Comparison of ENCODE assay signal across 8 cellular contexts in genomic region chr4:52641853-52642563, GRCh38. TPM values are rescaled to one million over a fixed set of nuclear protein-coding genes. Genes with fewer than 3 reads are reported as not detected.
A peak's percentile ranks its signal among the peaks of the same experiment; 100 is the strongest.
DNase-seq lines count a peak whose midpoint lies in the region; ATAC-seq and TF ChIP-seq lines count a peak whose summit lies in the region.

No MANE protein-coding gene starts in this region.

- intact Hi-C loops in activated T-helper 1 cell treated with anti-CD3 and anti-CD28 coated beads, Interleukin-12 subunit alpha, Interleukin-12 subunit beta, Interleukin-2, Interleukin-4 antibody, amounts not matched to agents 30 ng/mL and 10 ng/mL and 1 ng/mL, durations not matched to agents 14 hours and 24 hours and 36 hours (cut with micrococcal nuclease): loop anchor here (2.0 kb wide), 1 partner anchor 17 kb away; no protein-coding TSS in a partner anchor

- H3K9me3 Mint-ChIP-seq in nephron: no peaks in the 10 kb centered on the region
- no peaks in the 10 kb centered on the region for H3K9me3 Mint-ChIP-seq in activated T-helper 1 cell treated with anti-CD3 and anti-CD28 coated beads, Interleukin-12 subunit alpha, Interleukin-12 subunit beta, Interleukin-2, Interleukin-4 antibody, amounts not matched to agents 30 ng/mL and 10 ng/mL and 1 ng/mL, durations not matched to agents 14 hours and 24 hours and 36 hours

- peak overlapping the region; percentile 38 to 78 (median 54) for H3K27ac Mint-ChIP-seq in nephron
- H3K27ac Mint-ChIP-seq in activated T-helper 1 cell treated with anti-CD3 and anti-CD28 coated beads, Interleukin-12 subunit alpha, Interleukin-12 subunit beta, Interleukin-2, Interleukin-4 antibody, amounts not matched to agents 30 ng/mL and 10 ng/mL and 1 ng/mL, durations not matched to agents 14 hours and 24 hours and 36 hours: no peak overlapping the region

- no peak for TF ChIP-seq CTCF in nephron (IDR thresholded peaks at IDR 0.05; ENCODE audit: unreplicated experiment in 3 of 3)

- no peaks in the 10 kb centered on the region for H3K27me3 Mint-ChIP-seq in nephron (ENCODE audit: low read depth)
- H3K27me3 Mint-ChIP-seq in activated T-helper 1 cell treated with anti-CD3 and anti-CD28 coated beads, Interleukin-12 subunit alpha, Interleukin-12 subunit beta, Interleukin-2, Interleukin-4 antibody, amounts not matched to agents 30 ng/mL and 10 ng/mL and 1 ng/mL, durations not matched to agents 14 hours and 24 hours and 36 hours (ENCODE audit: insufficient read depth): peaks cover 6% of the 10 kb centered on the region

- H3K36me3 Mint-ChIP-seq in nephron (ENCODE audit: low read depth): peaks cover 18% of the 10 kb centered on the region
- no peaks in the 10 kb centered on the region for H3K36me3 Mint-ChIP-seq in activated T-helper 1 cell treated with anti-CD3 and anti-CD28 coated beads, Interleukin-12 subunit alpha, Interleukin-12 subunit beta, Interleukin-2, Interleukin-4 antibody, amounts not matched to agents 30 ng/mL and 10 ng/mL and 1 ng/mL, durations not matched to agents 14 hours and 24 hours and 36 hours (ENCODE audit: low read depth)

- no peak overlapping the region for H3K4me3 Mint-ChIP-seq in nephron
- no peak overlapping the region for H3K4me3 Mint-ChIP-seq in activated T-helper 1 cell treated with anti-CD3 and anti-CD28 coated beads, Interleukin-12 subunit alpha, Interleukin-12 subunit beta, Interleukin-2, Interleukin-4 antibody, amounts not matched to agents 30 ng/mL and 10 ng/mL and 1 ng/mL, durations not matched to agents 14 hours and 24 hours and 36 hours

- DNase-seq in OCI-M1 (lab: John Stamatoyannopoulos, UW): peak; percentile 6
- DNase-seq in NCI-H524 treated with DMSO at 0.1 percent for 48 hours (lab: John Stamatoyannopoulos, UW): no peak
- no peak for DNase-seq in superior temporal gyrus (ENCODE audit: extremely low spot score)
- DNase-seq in GM19240 (ENCODE audit: insufficient read length, low spot score): no peak
- DNase-seq in activated T-helper 1 cell treated with anti-CD3 and anti-CD28 coated beads, Interleukin-12 subunit alpha, Interleukin-12 subunit beta, Interleukin-2, Interleukin-4 antibody, amounts not matched to agents 30 ng/mL and 10 ng/mL and 1 ng/mL, durations not matched to agents 14 hours and 24 hours and 36 hours (ENCODE audit: low spot score): no peak

- H3K4me1 Mint-ChIP-seq in nephron: peaks cover 40% of the 10 kb centered on the region
- H3K4me1 Mint-ChIP-seq in activated T-helper 1 cell treated with anti-CD3 and anti-CD28 coated beads, Interleukin-12 subunit alpha, Interleukin-12 subunit beta, Interleukin-2, Interleukin-4 antibody, amounts not matched to agents 30 ng/mL and 10 ng/mL and 1 ng/mL, durations not matched to agents 14 hours and 24 hours and 36 hours (ENCODE audit: low read depth): peaks cover 12% of the 10 kb centered on the region

- peak; percentile 84 for ATAC-seq in GM18909 (IDR thresholded peaks at IDR 0.05; ENCODE audit: poor library complexity, unreplicated experiment)
- ATAC-seq in HG02623 (IDR thresholded peaks at IDR 0.05; ENCODE audit: unreplicated experiment): peak; percentile 83

RNA-seq across cellular contexts. Expression of gene USP46, which starts 17.1 kb away (rescaled TPM):
- total RNA-seq in activated T-helper 1 cell treated with anti-CD3 and anti-CD28 coated beads, Interleukin-12 subunit alpha, Interleukin-12 subunit beta, Interleukin-2, Interleukin-4 antibody, amounts not matched to agents 30 ng/mL and 10 ng/mL and 1 ng/mL, durations not matched to agents 14 hours and 24 hours and 36 hours: 9.9 and 10.1 TPM in 2 replicates
